ENCODE assay signal across 19 cellular contexts in genomic region chr3:85808750-85809149, GRCh38.
DNase-seq lines count a peak whose midpoint lies in the region; ATAC-seq and TF ChIP-seq lines count a peak whose summit lies in the region.
"Had no signal": no experiment of that assay in that cellular context is flagged by ENCODE, and none has a peak within 500 bp of the region (broad histone marks: within the 10 kb centered on the region; RNA-seq: fewer than 3 reads in every experiment).

No MANE protein-coding gene starts in this region.

- H3K4me1 ChIP-seq in body of pancreas = no peaks in the 10 kb centered on the region
- H3K4me1 ChIP-seq in left ventricle myocardium inferior = no peaks in the 10 kb centered on the region
- H3K4me1 ChIP-seq: BLaER1 had no signal

- H3K27me3 ChIP-seq in body of pancreas (no peaks in the 10 kb centered on the region), left ventricle myocardium inferior (ENCODE audit: low read depth) (no peaks in the 10 kb centered on the region)
- H3K27me3 ChIP-seq: BLaER1 had no signal

- WGBS in body of pancreas, 2 donors = 18 to 22% methylated on average over 1 of the region's 1 CpG

- intact Hi-C loops in body of pancreas (cut with DNase I) = no loop called here
- intact Hi-C loops in left ventricle myocardium inferior (cut with micrococcal nuclease) = no loop called here

- no peak for TF ChIP-seq POLR2A in body of pancreas (IDR thresholded peaks at IDR 0.05)

- DNase-seq in NCI-H1092 treated with DMSO at 0.1 percent for 48 hours (lab: John Stamatoyannopoulos, UW) (peak; percentile 32), NCI-H1092 (lab: John Stamatoyannopoulos, UW) (no peak), NCI-H1105 treated with DMSO at 0.1 percent for 48 hours (lab: John Stamatoyannopoulos, UW) (peak; percentile 82), NCI-H2171 treated with DMSO at 0.1 percent for 48 hours (lab: John Stamatoyannopoulos, UW) (peak; percentile 66), body of pancreas (peak in 3 of 4 donors; percentile 12 to 22 (median 15)), ureter (ENCODE audit: low spot score) (no peak), HuH-7 (ENCODE audit: low spot score) (no peak), left ventricle myocardium inferior (no peak)
- DNase-seq: CD8-positive, alpha-beta memory T cell; DMS153; GM23248; NCI-H2029 treated with DMSO at 0.1 percent for 48 hours; NCI-H510A treated with DMSO at 0.1 percent for 48 hours; T-helper 17 cell had no signal

- H3K4me3 ChIP-seq in body of pancreas (no peak overlapping the region), left ventricle myocardium inferior (no peak overlapping the region)
- H3K4me3 ChIP-seq: BLaER1, GM23248 had no signal

- TF ChIP-seq CTCF in body of pancreas (IDR thresholded peaks at IDR 0.05) (no peak), left ventricle myocardium inferior (IDR thresholded peaks at IDR 0.05; ENCODE audit: borderline replicate concordance) (no peak)

- no peaks in the 10 kb centered on the region for H3K36me3 ChIP-seq in body of pancreas (replicated peaks in 1 of 2; ENCODE audit: insufficient read depth in 1 of 2, low read depth in 2 of 2)
- no peaks in the 10 kb centered on the region for H3K36me3 ChIP-seq in left ventricle myocardium inferior
- H3K36me3 ChIP-seq: BLaER1 had no signal

- no peak overlapping the region for H3K27ac ChIP-seq in body of pancreas
- H3K27ac ChIP-seq in left ventricle myocardium inferior (replicated peaks) = no peak overlapping the region
- H3K27ac ChIP-seq: 22Rv1, BLaER1, GM23248 had no signal

- no peak for ATAC-seq in body of pancreas
- ATAC-seq: HCT116, Panc1, Right ventricle myocardium inferior, T-helper 17 cell had no signal

- no peaks in the 10 kb centered on the region for H3K9me3 ChIP-seq in body of pancreas
- no peaks in the 10 kb centered on the region for H3K9me3 ChIP-seq in left ventricle myocardium inferior (replicated peaks)
- H3K9me3 ChIP-seq: BLaER1 had no signal

Comparison
In these comparisons a context has a peak if more than half of its experiments do, and no peak if none do; other contexts are left out.
1. DNase-seq: peak in NCI-H1092 treated with DMSO at 0.1 percent for 48 hours (single experiment), NCI-H1105 treated with DMSO at 0.1 percent for 48 hours (single experiment), NCI-H2171 treated with DMSO at 0.1 percent for 48 hours (single experiment) and body of pancreas (3 of 4); none in NCI-H1092 (single experiment), ureter (single experiment), HuH-7 (single experiment) and left ventricle myocardium inferior (single experiment).